ENCODE assay signal across 18 cellular contexts in genomic region chr5:144468542-144468941, GRCh38.
DNase-seq lines count a peak whose midpoint lies in the region; ATAC-seq and TF ChIP-seq lines count a peak whose summit lies in the region.
"Had no signal": no experiment of that assay in that cellular context is flagged by ENCODE, and none has a peak within 500 bp of the region (broad histone marks: within the 10 kb centered on the region; RNA-seq: fewer than 3 reads in every experiment).

No MANE protein-coding gene starts in this region.

- no peaks in the 10 kb centered on the region for H3K27me3 ChIP-seq in H7 (ENCODE audit: control insufficient read depth, insufficient read depth, low read length)
- H3K27me3 ChIP-seq: cardiac muscle cell, thyroid gland had no signal

- H3K4me1 Mint-ChIP-seq in nephron progenitor cell = peaks cover 33% of the 10 kb centered on the region
- H3K4me1 Mint-ChIP-seq: activated naive CD8-positive, alpha-beta T cell treated with anti-CD3 and anti-CD28 coated beads, Interleukin-2, amount 50 U/mL, for 24 hours; B cell had no signal

- ATAC-seq in HG03159 (IDR thresholded peaks at IDR 0.05; ENCODE audit: unreplicated experiment) (no peak), GM21423 (IDR thresholded peaks at IDR 0.05; ENCODE audit: unreplicated experiment) (no peak)
- ATAC-seq: activated naive CD8-positive, alpha-beta T cell treated with anti-CD3 and anti-CD28 coated beads, Interleukin-2, amount 50 U/mL, for 24 hours; GM12878 had no signal

- H3K36me3 Mint-ChIP-seq in nephron progenitor cell (ENCODE audit: low read depth) = no peaks in the 10 kb centered on the region
- H3K36me3 Mint-ChIP-seq: WTC11 had no signal

- no peak overlapping the region for H3K4me3 Mint-ChIP-seq in nephron progenitor cell
- H3K4me3 Mint-ChIP-seq: activated naive CD8-positive, alpha-beta T cell treated with anti-CD3 and anti-CD28 coated beads, Interleukin-2, amount 50 U/mL, for 24 hours; B cell; T-helper 1 cell treated with Interleukin-12 subunit alpha and Interleukin-12 subunit beta and Interleukin-4 antibody, amounts not matched to agents 30 μg/mL and 1 μg/mL, for 36 hours; WTC11 had no signal

- no peaks in the 10 kb centered on the region for H3K36me3 ChIP-seq in H7 (replicated peaks; ENCODE audit: control insufficient read depth, insufficient read depth, low read length)
- H3K36me3 ChIP-seq: cardiac muscle cell, thyroid gland had no signal

- H3K27ac Mint-ChIP-seq in nephron progenitor cell = peak overlapping the region; percentile 14
- H3K27ac Mint-ChIP-seq: activated naive CD8-positive, alpha-beta T cell treated with anti-CD3 and anti-CD28 coated beads, Interleukin-2, amount 50 U/mL, for 24 hours; B cell; T-helper 1 cell treated with Interleukin-12 subunit alpha and Interleukin-12 subunit beta and Interleukin-4 antibody, amounts not matched to agents 30 μg/mL and 1 μg/mL, for 36 hours had no signal

- DNase-seq in NCI-H1092 treated with DMSO at 0.1 percent for 48 hours (lab: John Stamatoyannopoulos, UW) (peak; percentile 61), NCI-H2081 (lab: John Stamatoyannopoulos, UW) (peak; percentile 40 to 82), SK-N-DZ (ENCODE audit: low spot score) (peak; percentile 47), nephron progenitor cell (no peak), H7 (no peak), AML-193 (lab: John Stamatoyannopoulos, UW) (no peak)
- DNase-seq: activated naive CD8-positive, alpha-beta T cell treated with anti-CD3 and anti-CD28 coated beads, Interleukin-2, amount 50 U/mL, for 24 hours; GF-D8; hypothalamus; stimulated activated naive CD4-positive, alpha-beta T cell; thyroid gland had no signal

- no peaks in the 10 kb centered on the region for H3K27me3 Mint-ChIP-seq in nephron progenitor cell (ENCODE audit: low read depth, poor library complexity)
- H3K27me3 Mint-ChIP-seq: activated naive CD8-positive, alpha-beta T cell treated with anti-CD3 and anti-CD28 coated beads, Interleukin-2, amount 50 U/mL, for 24 hours; B cell had no signal

- TF ChIP-seq CTCF in nephron progenitor cell (IDR thresholded peaks at IDR 0.05) = no peak

- no peaks in the 10 kb centered on the region for H3K9me3 Mint-ChIP-seq in nephron progenitor cell
- H3K9me3 Mint-ChIP-seq: activated naive CD8-positive, alpha-beta T cell treated with anti-CD3 and anti-CD28 coated beads, Interleukin-2, amount 50 U/mL, for 24 hours; T-helper 1 cell treated with Interleukin-12 subunit alpha and Interleukin-12 subunit beta and Interleukin-4 antibody, amounts not matched to agents 30 μg/mL and 1 μg/mL, for 36 hours; WTC11 had no signal

- no peak overlapping the region for H3K4me3 ChIP-seq in H7 (ENCODE audit: insufficient read depth, low read depth, low read length)
- H3K4me3 ChIP-seq: cardiac muscle cell, GM12878, thyroid gland had no signal

Comparison
In these comparisons a context has a peak if more than half of its experiments do, and no peak if none do; other contexts are left out.
1. DNase-seq: peak in NCI-H1092 treated with DMSO at 0.1 percent for 48 hours (single experiment), NCI-H2081 (2 of 2) and SK-N-DZ (single experiment); none in nephron progenitor cell (single experiment), H7 (single experiment) and AML-193 (0 of 2).